Comparison of ENCODE assay signal across 11 cellular contexts in genomic region chr13:43433691-43434121, GRCh38.
"Had no signal": no experiment of that assay in that cellular context is flagged by ENCODE, and none has a peak within 500 bp of the region (broad histone marks: within the 10 kb centered on the region; RNA-seq: fewer than 3 reads in every experiment).

No MANE protein-coding gene starts in this region.

- H3K9me3 ChIP-seq: stomach had no signal

- H3K36me3 Mint-ChIP-seq: WTC11 had no signal

- H3K9me3 Mint-ChIP-seq: activated CD4-positive, alpha-beta T cell treated with anti-CD3 and anti-CD28 coated beads, Interleukin-2, amount 10 ng/mL, durations not matched to agents 7 days and 5 days; neural crest cell; T-helper 1 cell treated with Interleukin-12 subunit alpha and Interleukin-12 subunit beta and Interleukin-4 antibody, amounts not matched to agents 30 μg/mL and 1 μg/mL, for 36 hours; WTC11 had no signal

- H3K27ac Mint-ChIP-seq: activated CD4-positive, alpha-beta T cell treated with anti-CD3 and anti-CD28 coated beads, Interleukin-2, amount 10 ng/mL, durations not matched to agents 7 days and 5 days; T-helper 1 cell treated with Interleukin-12 subunit alpha and Interleukin-12 subunit beta and Interleukin-4 antibody, amounts not matched to agents 30 μg/mL and 1 μg/mL, for 36 hours; WTC11 had no signal

- H3K4me3 ChIP-seq: stomach had no signal

- H3K4me3 Mint-ChIP-seq: activated CD4-positive, alpha-beta T cell treated with anti-CD3 and anti-CD28 coated beads, Interleukin-2, amount 10 ng/mL, durations not matched to agents 7 days and 5 days; neural crest cell; T-helper 1 cell treated with Interleukin-12 subunit alpha and Interleukin-12 subunit beta and Interleukin-4 antibody, amounts not matched to agents 30 μg/mL and 1 μg/mL, for 36 hours; WTC11 had no signal

- DNase-seq: activated CD4-positive, alpha-beta T cell treated with anti-CD3 and anti-CD28 coated beads, Interleukin-2, amount 10 ng/mL, durations not matched to agents 7 days and 5 days; activated naive CD4-positive, alpha-beta T cell treated with anti-CD3 and anti-CD28 coated beads, Interleukin-2, amount 50 U/mL, for 16 hours; activated T-cell treated with anti-CD3 and anti-CD28 coated beads, Interleukin-2, amount 50 U/mL, for 1 hour; dermis blood vessel endothelial cell; glutamatergic neuron; mesendoderm; stomach had no signal

- ATAC-seq: left lobe of liver, WTC11 had no signal

- H3K27me3 ChIP-seq: stomach had no signal

- H3K4me1 Mint-ChIP-seq: activated CD4-positive, alpha-beta T cell treated with anti-CD3 and anti-CD28 coated beads, Interleukin-2, amount 10 ng/mL, durations not matched to agents 7 days and 5 days; neural crest cell had no signal

- H3K36me3 ChIP-seq: stomach had no signal

- H3K27ac ChIP-seq: stomach had no signal
